1 cellular context compared by ENCODE assay signal in genomic region chr19:4968462-4969291, GRCh38.
A peak's percentile ranks its signal among the peaks of the same experiment; 100 is the strongest.
TF ChIP-seq lines count a peak whose summit lies in the region.

Gene KDM4B, plus strand, starts transcription at chr19:4969113. Its CDS starts 63,778 bp downstream, at chr19:5032891.

TF ChIP-seq in WTC11, 78 proteins besides CTCF, POLR2A, EP300 and RAD21 (continued from another document):
- TF ChIP-seq AR (CRISPR knock-in tag; IDR thresholded peaks at IDR 0.05): no peak
- no peak for TF ChIP-seq CBFB (CRISPR knock-in tag; IDR thresholded peaks at IDR 0.05; ENCODE audit: low read depth)
- TF ChIP-seq ATF6 (CRISPR knock-in tag; IDR thresholded peaks at IDR 0.05): no peak
- peak; percentile 72 for TF ChIP-seq FOXK1 (CRISPR knock-in tag; IDR thresholded peaks at IDR 0.05)
- TF ChIP-seq ZNF416 (CRISPR knock-in tag; IDR thresholded peaks at IDR 0.05): peak; percentile 77; the same call in 1 of the 2 replicates
- no peak; the same call in 1 of the 2 replicates for TF ChIP-seq CDX4 (CRISPR knock-in tag; IDR thresholded peaks at IDR 0.05; ENCODE audit: borderline replicate concordance)
- no peak for TF ChIP-seq RORB (CRISPR knock-in tag; IDR thresholded peaks at IDR 0.05)
- no peak for TF ChIP-seq E2F5 (CRISPR knock-in tag; IDR thresholded peaks at IDR 0.05)
- TF ChIP-seq USF2 (CRISPR knock-in tag; IDR thresholded peaks at IDR 0.05): peak; percentile 96
- no peak for TF ChIP-seq IRF1 (CRISPR knock-in tag; IDR thresholded peaks at IDR 0.05)
